16 cellular contexts compared by ENCODE assay signal in genomic region chr1:209199371-209199770, GRCh38.
DNase-seq lines count a peak whose midpoint lies in the region; ATAC-seq and TF ChIP-seq lines count a peak whose summit lies in the region.
"Had no signal": no experiment of that assay in that cellular context is flagged by ENCODE, and none has a peak within 500 bp of the region (broad histone marks: within the 10 kb centered on the region; RNA-seq: fewer than 3 reads in every experiment).

No MANE protein-coding gene starts in this region.

- CTCF ChIA-PET in GM10248 (lab: Yijun Ruan, JAX), result no interaction called here

- H3K27ac ChIP-seq in HUES6 (ENCODE audit: low read depth, low read length), result peak overlapping the region; percentile 54; the same call in 1 of the 2 replicates
- H3K27ac ChIP-seq in iPS-20b (ENCODE audit: low read length), result peak overlapping the region; percentile 68
- no peak overlapping the region for H3K27ac ChIP-seq in testis
- H3K27ac ChIP-seq: A549, SK-N-MC had no signal

- peak overlapping the region; percentile 60 for H3K9ac ChIP-seq in HUES6 (ENCODE audit: low read length)
- peak overlapping the region; percentile 60; the same call in 1 of the 2 replicates for H3K9ac ChIP-seq in iPS-20b (ENCODE audit: low read depth, low read length)

- ATAC-seq in HG03378 (IDR thresholded peaks at IDR 0.05; ENCODE audit: unreplicated experiment), result no peak
- ATAC-seq: Panc1 had no signal

- TF ChIP-seq CTCF in testis (IDR thresholded peaks at IDR 0.05) (no peak), GM10248 (IDR thresholded peaks at IDR 0.05; ENCODE audit: control extremely low read depth, extremely low read depth, low read depth, missing control alignments) (no peak)

- WGBS in testis, 2 donors, result 16 to 34% methylated on average over 9 to 10 of the region's 10 CpGs

- POLR2A ChIA-PET in GM10248 (lab: Yijun Ruan, JAX), result no interaction called here

- intact Hi-C loops in testis (cut with DNase I; ENCODE audit: low total_unique reads), result no loop called here

- DNase-seq in astrocyte of the hippocampus (ENCODE audit: low read depth, low spot score) (peak; percentile 11), testis (peak; percentile 19), RKO (ENCODE audit: low spot score) (no peak), activated gamma-delta T cell treated with Interleukin-2 at 50 U/mL for 16 hours (no peak), GM10248 (ENCODE audit: extremely low spot score) (no peak)
- DNase-seq: COR-L47, EL, NCI-H1048, NCI-H2081, Right ventricle myocardium superior had no signal

- H3K36me3 ChIP-seq in HUES6 (ENCODE audit: control insufficient read depth, insufficient read depth, low read length) (no peaks in the 10 kb centered on the region), iPS-20b (ENCODE audit: insufficient read depth, low read depth, low read length) (no peaks in the 10 kb centered on the region), testis (ENCODE audit: low read depth, missing control alignments) (no peaks in the 10 kb centered on the region)

- peaks cover 21% of the 10 kb centered on the region for H3K9me3 ChIP-seq in HUES6 (ENCODE audit: control insufficient read depth, insufficient read depth, low read depth, low read length)
- H3K9me3 ChIP-seq in iPS-20b (ENCODE audit: insufficient read depth, low read depth, low read length), result peaks cover 27% of the 10 kb centered on the region
- H3K9me3 ChIP-seq in testis, result no peaks in the 10 kb centered on the region

- peaks cover 39% of the 10 kb centered on the region for H3K4me1 ChIP-seq in HUES6 (ENCODE audit: control insufficient read depth, insufficient read depth, low read length)
- peaks cover 27% of the 10 kb centered on the region for H3K4me1 ChIP-seq in iPS-20b (ENCODE audit: insufficient read depth, low read length)
- H3K4me1 ChIP-seq in testis, result peaks cover 7% of the 10 kb centered on the region
- H3K4me1 ChIP-seq: A549 had no signal

- no peak for TF ChIP-seq POLR2A in testis (IDR thresholded peaks at IDR 0.05)

- H3K4me3 ChIP-seq in HUES6 (ENCODE audit: low read depth, low read length) (peak overlapping the region; percentile 26; the same call in 1 of the 2 replicates), iPS-20b (ENCODE audit: low read length) (peak overlapping the region; percentile 37; the same call in 1 of the 2 replicates), testis (no peak overlapping the region)
- H3K4me3 ChIP-seq: A549, SK-N-MC had no signal

- H3K27me3 ChIP-seq in HUES6 (ENCODE audit: control insufficient read depth, insufficient read depth, low read length) (no peaks in the 10 kb centered on the region), iPS-20b (ENCODE audit: insufficient read depth, low read length) (no peaks in the 10 kb centered on the region), testis (no peaks in the 10 kb centered on the region)

Comparison
In these comparisons a context has a peak if more than half of its experiments do, and no peak if none do; other contexts are left out.
1. H3K27ac ChIP-seq: peak in HUES6 (single experiment) and iPS-20b (single experiment); none in testis (0 of 2).
2. H3K4me3 ChIP-seq: peak in HUES6 (single experiment) and iPS-20b (single experiment); none in testis (0 of 2).
3. DNase-seq: peak in astrocyte of the hippocampus (single experiment) and testis (single experiment); none in RKO (single experiment), activated gamma-delta T cell treated with Interleukin-2 at 50 U/mL for 16 hours (single experiment) and GM10248 (single experiment).